In the genomic region with DNA sequence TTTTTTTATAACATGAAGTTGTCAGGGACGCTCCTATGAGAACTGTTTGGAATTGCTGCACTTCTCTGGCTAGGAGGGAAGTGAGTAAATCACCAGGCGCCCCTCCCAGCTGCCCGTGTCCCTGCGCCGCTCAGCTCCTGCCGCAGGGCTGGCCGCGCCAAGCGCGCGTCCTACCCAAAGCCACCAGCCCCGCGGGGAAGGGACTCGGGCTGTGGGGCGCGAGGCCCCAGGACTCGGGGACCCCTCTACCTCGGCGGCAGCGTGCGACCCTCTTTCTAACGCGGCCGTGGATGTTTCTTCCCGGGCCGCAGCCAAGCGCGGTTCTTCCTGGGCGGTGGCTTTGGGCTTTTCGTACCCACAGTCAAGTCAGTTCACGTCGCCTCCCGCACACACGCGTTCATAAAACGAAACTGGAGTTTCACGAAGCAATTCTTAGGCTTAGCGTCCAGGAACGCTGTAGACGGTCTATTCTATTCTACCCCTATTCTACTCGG, we compare ENCODE assay signal across 8 cellular contexts. TPM values are rescaled to one million over a fixed set of nuclear protein-coding genes. Genes with fewer than 3 reads are reported as not detected.
DNase-seq lines count a peak whose midpoint lies in the region; ATAC-seq lines count a peak whose summit lies in the region.
"Had no signal": no experiment of that assay in that cellular context is flagged by ENCODE, and none has a peak within 500 bp of the region (broad histone marks: within the 10 kb centered on the region; RNA-seq: fewer than 3 reads in every experiment).

No MANE protein-coding gene starts in this region.

- H3F3A ChIP-seq in GM23248 (ENCODE audit: insufficient read depth): no peaks in the 10 kb centered on the region

- no peak overlapping the region for H3K27ac Mint-ChIP-seq in activated CD4-positive, alpha-beta memory T cell treated with anti-CD3 and anti-CD28 coated beads, Interleukin-2, amount 10 ng/mL, durations not matched to agents 7 days and 5 days

- WGBS in GM23248 (ENCODE audit: low coverage in 1 of 2, low lambda C conversion rate in 2 of 2, missing lambda C conversion rate in 2 of 2), 2 experiments: 1 to 2% methylated on average over 32 to 41 of the region's 41 CpGs

- H3K4me3 ChIP-seq in GM23248: peak overlapping the region; percentile 89

- DNase-seq in GM23248 (peak; percentile 81), cardiac septum (ENCODE audit: low spot score) (peak; percentile 80), posterior vena cava (ENCODE audit: low spot score) (peak; percentile 85), NCI-H1417 (lab: John Stamatoyannopoulos, UW) (no peak), NCI-H1092 (lab: John Stamatoyannopoulos, UW) (no peak)
- DNase-seq in activated CD4-positive, alpha-beta memory T cell treated with anti-CD3 and anti-CD28 coated beads, Interleukin-2, amount 10 ng/mL, durations not matched to agents 7 days and 5 days: no peak

- no peak overlapping the region for H3K27ac ChIP-seq in GM23248

- H3K27me3 ChIP-seq in GM23248 (replicated peaks; ENCODE audit: insufficient read depth): peaks cover 12% of the 10 kb centered on the region

- no peaks in the 10 kb centered on the region for H3K9me3 Mint-ChIP-seq in activated CD4-positive, alpha-beta memory T cell treated with anti-CD3 and anti-CD28 coated beads, Interleukin-2, amount 10 ng/mL, durations not matched to agents 7 days and 5 days

- H3K36me3 Mint-ChIP-seq in activated CD4-positive, alpha-beta memory T cell treated with anti-CD3 and anti-CD28 coated beads, Interleukin-2, amount 10 ng/mL, durations not matched to agents 7 days and 5 days (ENCODE audit: low read depth): no peaks in the 10 kb centered on the region

- no peaks in the 10 kb centered on the region for H4K20me1 ChIP-seq in GM23248 (ENCODE audit: insufficient read depth)

- peak overlapping the region; percentile 89 for H2AFZ ChIP-seq in GM23248

- CTCF ChIA-PET in activated CD4-positive, alpha-beta memory T cell treated with anti-CD3 and anti-CD28 coated beads, Interleukin-2, amount 10 ng/mL, durations not matched to agents 7 days and 5 days (lab: Charles Lee): interaction anchor here (0.6 to 2.2 kb wide), 6 partner anchors 14 to 1010 kb away, joined by 3 to 7 read pairs (median 3); no protein-coding TSS in a partner anchor

- intact Hi-C loops in cardiac septum (cut with DNase I): loop anchor here (5.0 to 10.0 kb wide), 2 partner anchors 62 to 140 kb away; no protein-coding TSS in a partner anchor
- intact Hi-C loops in posterior vena cava (cut with DNase I): loop anchor here (5.0 to 10.0 kb wide), 3 partner anchors 57 to 220 kb away; no protein-coding TSS in a partner anchor

- H3K36me3 ChIP-seq in GM23248 (ENCODE audit: low read depth): no peaks in the 10 kb centered on the region

- peak overlapping the region; percentile 97 for H3K4me2 ChIP-seq in GM23248 (ENCODE audit: unreplicated experiment)

- H3K27me3 Mint-ChIP-seq in activated CD4-positive, alpha-beta memory T cell treated with anti-CD3 and anti-CD28 coated beads, Interleukin-2, amount 10 ng/mL, durations not matched to agents 7 days and 5 days: peaks cover 66% of the 10 kb centered on the region

- peak overlapping the region; percentile 69 for H3K9ac ChIP-seq in GM23248

- peak overlapping the region; percentile 67 for H3K4me3 Mint-ChIP-seq in activated CD4-positive, alpha-beta memory T cell treated with anti-CD3 and anti-CD28 coated beads, Interleukin-2, amount 10 ng/mL, durations not matched to agents 7 days and 5 days

- H3K9me3 ChIP-seq in GM23248 (ENCODE audit: low read depth): no peaks in the 10 kb centered on the region

- POLR2A ChIA-PET in activated CD4-positive, alpha-beta memory T cell treated with anti-CD3 and anti-CD28 coated beads, Interleukin-2, amount 10 ng/mL, durations not matched to agents 7 days and 5 days (lab: Charles Lee): interaction anchor here (1.1 to 2.1 kb wide), 2 partner anchors 10 to 13 kb away, joined by 4 to 7 read pairs; no protein-coding TSS in a partner anchor

- no peaks in the 10 kb centered on the region for H3K79me2 ChIP-seq in GM23248 (ENCODE audit: insufficient read depth)

- no peak for ATAC-seq in GM18909 (IDR thresholded peaks at IDR 0.05; ENCODE audit: poor library complexity, unreplicated experiment)

- H3K4me1 Mint-ChIP-seq in activated CD4-positive, alpha-beta memory T cell treated with anti-CD3 and anti-CD28 coated beads, Interleukin-2, amount 10 ng/mL, durations not matched to agents 7 days and 5 days: peaks cover 8% of the 10 kb centered on the region

- no peaks in the 10 kb centered on the region for H3K4me1 ChIP-seq in GM23248 (ENCODE audit: insufficient read depth)

- H3K9me2 ChIP-seq in GM23248 (ENCODE audit: insufficient read depth): no peaks in the 10 kb centered on the region

- in situ Hi-C loops in GM23248 (cut with MboI): no loop called here

RNA-seq across cellular contexts. Expression of a gene that starts 15.2 kb away (rescaled TPM):
- 11.1 and 13.2 TPM in 2 replicates for total RNA-seq in GM23248 (2014; rRNA removed; shearing (Covaris generic))
- polyA plus RNA-seq in GM23248 (2016; fragmentation: Nextera tagmentation; extraction: Ambion mirVana): 3.3 and 3.5 TPM in 2 replicates
- total RNA-seq in activated CD4-positive, alpha-beta memory T cell treated with anti-CD3 and anti-CD28 coated beads, Interleukin-2, amount 10 ng/mL, durations not matched to agents 7 days and 5 days: under 1 TPM in 1 of 2 experiments, not detected in 1; 0.08 TPM
- total RNA-seq in cardiac septum (6.4 TPM), posterior vena cava (10 to 100 TPM; 27.6 to 33.5 TPM)
- total RNA-seq: T-helper 1 cell treated with Interleukin-12 subunit alpha and Interleukin-12 subunit beta and Interleukin-4 antibody, amounts not matched to agents 30 ng/mL and 1 ng/mL, for 36 hours had no signal

Comparison
In these comparisons a context has a peak if more than half of its experiments do, and no peak if none do; other contexts are left out.
1. DNase-seq: peak in GM23248 (single experiment), cardiac septum (single experiment) and posterior vena cava (single experiment); none in activated CD4-positive, alpha-beta memory T cell treated with anti-CD3 and anti-CD28 coated beads, Interleukin-2, amount 10 ng/mL, durations not matched to agents 7 days and 5 days (single experiment), NCI-H1417 (0 of 3) and NCI-H1092 (single experiment).